In genomic region chr10:43576580-43576979, GRCh38 we compare ENCODE assay signal across 12 cellular contexts.
"Had no signal": no experiment of that assay in that cellular context is flagged by ENCODE, and none has a peak within 500 bp of the region (broad histone marks: within the 10 kb centered on the region; RNA-seq: fewer than 3 reads in every experiment).

No MANE protein-coding gene starts in this region.

- H3K27ac Mint-ChIP-seq: activated CD4-positive, alpha-beta T cell treated with anti-CD3 and anti-CD28 coated beads, Interleukin-2, amount 10 ng/mL, durations not matched to agents 24 days and 14 days; memory B cell had no signal

- H3K27me3 Mint-ChIP-seq: stimulated activated naive CD8-positive, alpha-beta T cell treated with anti-CD3 and anti-CD28 coated beads, Interleukin-15, amount 100 ng/mL, for 72 hours had no signal

- DNase-seq: activated CD4-positive, alpha-beta T cell treated with anti-CD3 and anti-CD28 coated beads, Interleukin-2, amount 10 ng/mL, durations not matched to agents 24 days and 14 days; activated effector memory CD4-positive, alpha-beta T cell treated with Interleukin-2 at 50 U/mL for 16 hours; colonic mucosa; foreskin keratinocyte; heart left ventricle; left lung; ovary; sigmoid colon; stimulated activated CD4-positive, alpha-beta T cell treated with anti-CD3 and anti-CD28 coated beads, Interleukin-2, amount 100 ng/mL, for 48 hours; stimulated activated naive CD8-positive, alpha-beta T cell treated with anti-CD3 and anti-CD28 coated beads, Interleukin-15, amount 100 ng/mL, for 72 hours; testis had no signal

- ATAC-seq: foreskin keratinocyte; heart left ventricle; left lung; stimulated activated naive CD8-positive, alpha-beta T cell treated with anti-CD3 and anti-CD28 coated beads, Interleukin-15, amount 100 ng/mL, for 72 hours had no signal
